In genomic region chr1:208244584-208244916, GRCh38 we compare ENCODE assay signal across 8 cellular contexts. TPM values are rescaled to one million over a fixed set of nuclear protein-coding genes. Genes with fewer than 3 reads are reported as not detected.
DNase-seq lines count a peak whose midpoint lies in the region; ATAC-seq and TF ChIP-seq lines count a peak whose summit lies in the region.

No MANE protein-coding gene starts in this region.

- H3K4me3 Mint-ChIP-seq in T-cell = peak overlapping the region; percentile 70 to 82 (median 81)

- peaks cover 12% of the 10 kb centered on the region; the same call in 1 of the 2 replicates for H3K4me1 ChIP-seq in GM23248 (ENCODE audit: insufficient read depth)
- H3K4me1 ChIP-seq in skeletal muscle tissue (ENCODE audit: control insufficient read depth in 3 of 3, insufficient read depth in 3 of 3, low read length in 3 of 3) = peaks cover 40 to 48% (median 46%) of the 10 kb centered on the region in 3 donors

- peak overlapping the region; percentile 81 for H2AFZ ChIP-seq in GM23248

- no peaks in the 10 kb centered on the region for H3K27me3 ChIP-seq in GM23248 (replicated peaks; ENCODE audit: insufficient read depth)
- no peaks in the 10 kb centered on the region for H3K27me3 ChIP-seq in skeletal muscle tissue (ENCODE audit: control insufficient read depth in 3 of 3, insufficient read depth in 3 of 3, low read length in 3 of 3)

- POLR2A ChIA-PET in T-cell (lab: Charles Lee) = interaction anchor here (0.7 to 1.4 kb wide), 4 partner anchors 8 to 251 kb away, joined by 3 to 4 read pairs (median 4); no protein-coding TSS in a partner anchor

- DNase-seq in GM23248 (no peak), T-cell (peak in 10 of 34 experiments; percentile 14 to 37 (median 22)), foreskin fibroblast (no peak), NCI-H1436 treated with DMSO at 0.1 percent for 48 hours (lab: John Stamatoyannopoulos, UW) (no peak), GM19240 (ENCODE audit: insufficient read length, low spot score) (no peak), NCI-H524 (lab: John Stamatoyannopoulos, UW) (no peak)

- 9 to 14% methylated on average over 9 to 11 of the region's 11 CpGs for WGBS in GM23248 (ENCODE audit: low coverage in 1 of 2, low lambda C conversion rate in 2 of 2, missing lambda C conversion rate in 2 of 2), 2 experiments

- H3K9me3 ChIP-seq in GM23248 (ENCODE audit: low read depth) (no peaks in the 10 kb centered on the region), skeletal muscle tissue (ENCODE audit: control insufficient read depth in 3 of 3, low read length in 3 of 3) (no peaks in the 10 kb centered on the region)

- no peaks in the 10 kb centered on the region for H3K9me3 Mint-ChIP-seq in T-cell

- H3K9ac ChIP-seq in GM23248 = peak overlapping the region; percentile 76
- peak overlapping the region; percentile 77 to 85 (median 83) for H3K9ac ChIP-seq in skeletal muscle tissue (ENCODE audit: low read depth in 1 of 3, low read length in 3 of 3)

- no peaks in the 10 kb centered on the region for H4K20me1 ChIP-seq in GM23248 (ENCODE audit: insufficient read depth)

- H3K36me3 Mint-ChIP-seq in T-cell = no peaks in the 10 kb centered on the region

- in situ Hi-C loops in GM23248 (cut with MboI) = loop anchor here (10.0 to 25.0 kb wide), 2 partner anchors 107 to 220 kb away; no protein-coding TSS in a partner anchor

- no peaks in the 10 kb centered on the region for H3K9me2 ChIP-seq in GM23248 (ENCODE audit: insufficient read depth)

- H3K27ac ChIP-seq in GM23248 (peak overlapping the region; percentile 44), skeletal muscle tissue (ENCODE audit: low read depth, low read length) (peak overlapping the region; percentile 85)

- peaks cover 34% of the 10 kb centered on the region for H3K79me2 ChIP-seq in GM23248 (ENCODE audit: insufficient read depth)

- no peak for TF ChIP-seq CTCF in foreskin fibroblast (IDR thresholded peaks at IDR 0.05; ENCODE audit: low read depth, low read length)

- H3K4me2 ChIP-seq in GM23248 (ENCODE audit: unreplicated experiment) = peak overlapping the region; percentile 87

- peak overlapping the region; percentile 4 to 80 for H3K27ac Mint-ChIP-seq in T-cell

- no peaks in the 10 kb centered on the region for H3K36me3 ChIP-seq in GM23248 (ENCODE audit: low read depth)
- peaks cover 0 to 4% (median 0%) of the 10 kb centered on the region in 3 donors for H3K36me3 ChIP-seq in skeletal muscle tissue (ENCODE audit: control insufficient read depth in 3 of 3, insufficient read depth in 3 of 3, low read length in 3 of 3)

- peak; percentile 55 to 75 (median 60) for ATAC-seq in T-cell (replicated peaks in 1 of 4)
- no peak for ATAC-seq in HG03280 (IDR thresholded peaks at IDR 0.05; ENCODE audit: unreplicated experiment)

- H3K4me1 Mint-ChIP-seq in T-cell = peaks cover 8 to 12% (median 8%) of the 10 kb centered on the region in 3 donors

- H3F3A ChIP-seq in GM23248 (ENCODE audit: insufficient read depth) = peaks cover 6% of the 10 kb centered on the region

- H3K4me3 ChIP-seq in GM23248 (peak overlapping the region; percentile 89), foreskin fibroblast (ENCODE audit: low read depth in 1 of 2, low read length in 2 of 2) (peak overlapping the region; percentile 45 to 53), skeletal muscle tissue (ENCODE audit: low read length in 3 of 3) (peak overlapping the region; percentile 78 to 89 (median 87))

- CTCF ChIA-PET in T-cell (lab: Charles Lee) = interaction anchor here (0.6 to 5.9 kb wide), 15 partner anchors 8 to 397 kb away, joined by 3 to 81 read pairs (median 4); no protein-coding TSS in a partner anchor

- H3K27me3 Mint-ChIP-seq in T-cell = peaks cover 15 to 22% of the 10 kb centered on the region in 2 donors

RNA-seq across cellular contexts. Expression of gene PLXNA2, which starts 0.4 kb away (rescaled TPM):
- total RNA-seq in GM23248 (2014; rRNA removed; shearing (Covaris generic)) = 5.4 and 6.4 TPM in 2 replicates
- 3.5 and 3.7 TPM in 2 replicates for polyA plus RNA-seq in GM23248 (2016; fragmentation: Nextera tagmentation; extraction: Ambion mirVana)
- total RNA-seq in T-cell (1 to 10 TPM; 1.3 to 2.6 (median 2.2) TPM), skeletal muscle tissue (14.1 TPM)
